In genomic region chr14:90506748-90507147, GRCh38 we compare ENCODE assay signal across 36 cellular contexts.
"Had no signal": no experiment of that assay in that cellular context is flagged by ENCODE, and none has a peak within 500 bp of the region (broad histone marks: within the 10 kb centered on the region; RNA-seq: fewer than 3 reads in every experiment).

No MANE protein-coding gene starts in this region.

- H3K4me1 Mint-ChIP-seq: activated CD4-positive, alpha-beta T cell treated with anti-CD3 and anti-CD28 coated beads for 36 hours; activated CD4-positive, alpha-beta T cell treated with anti-CD3 and anti-CD28 coated beads, Interleukin-2, amount 10 ng/mL, durations not matched to agents 24 days and 14 days; activated CD8-positive, alpha-beta memory T cell treated with anti-CD3 and anti-CD28 coated beads, Interleukin-2, amount 10 ng/mL, durations not matched to agents 7 days and 5 days; activated naive CD4-positive, alpha-beta T cell treated with anti-CD3 and anti-CD28 coated beads, Interleukin-2, amount 50 U/mL, for 24 hours had no signal

- H3K27me3 ChIP-seq: adrenal gland, body of pancreas, esophagus muscularis mucosa, gastrocnemius medialis had no signal

- H3K27ac ChIP-seq: adrenal gland, body of pancreas, esophagus muscularis mucosa, foreskin keratinocyte, gastrocnemius medialis had no signal

- ATAC-seq: activated CD4-positive, alpha-beta T cell treated with anti-CD3 and anti-CD28 coated beads for 36 hours; activated CD8-positive, alpha-beta memory T cell treated with anti-CD3 and anti-CD28 coated beads, Interleukin-2, amount 10 ng/mL, durations not matched to agents 7 days and 5 days; activated CD8-positive, alpha-beta T cell treated with anti-CD3 and anti-CD28 coated beads, Interleukin-2, amount 10 ng/mL, durations not matched to agents 7 days and 5 days; activated naive CD8-positive, alpha-beta T cell treated with anti-CD3 and anti-CD28 coated beads, Interleukin-2, amount 50 U/mL, for 24 hours; body of pancreas; effector memory CD8-positive, alpha-beta T cell; foreskin keratinocyte; gastrocnemius medialis; T-helper 17 cell had no signal

- H3K4me3 ChIP-seq: adrenal gland, body of pancreas, esophagus muscularis mucosa, gastrocnemius medialis had no signal

- FAIRE-seq: colon had no signal

- H3K4me3 Mint-ChIP-seq: activated CD4-positive, alpha-beta memory T cell treated with anti-CD3 and anti-CD28 coated beads for 36 hours; activated CD4-positive, alpha-beta T cell treated with anti-CD3 and anti-CD28 coated beads for 36 hours; activated CD4-positive, alpha-beta T cell treated with anti-CD3 and anti-CD28 coated beads, Interleukin-2, amount 10 ng/mL, durations not matched to agents 24 days and 14 days; activated CD8-positive, alpha-beta memory T cell treated with anti-CD3 and anti-CD28 coated beads, Interleukin-2, amount 10 ng/mL, durations not matched to agents 7 days and 5 days; activated CD8-positive, alpha-beta T cell treated with anti-CD3 and anti-CD28 coated beads, Interleukin-2, amount 10 ng/mL, durations not matched to agents 7 days and 5 days; activated naive CD4-positive, alpha-beta T cell treated with anti-CD3 and anti-CD28 coated beads for 36 hours; activated naive CD4-positive, alpha-beta T cell treated with anti-CD3 and anti-CD28 coated beads, Interleukin-2, amount 50 U/mL, for 24 hours; activated naive CD8-positive, alpha-beta T cell treated with anti-CD3 and anti-CD28 coated beads for 36 hours; activated naive CD8-positive, alpha-beta T cell treated with anti-CD3 and anti-CD28 coated beads, Interleukin-2, amount 50 U/mL, for 24 hours; activated T-helper 1 cell treated with anti-CD3 and anti-CD28 coated beads, Interleukin-12 subunit alpha, Interleukin-12 subunit beta, Interleukin-2, Interleukin-4 antibody, amounts not matched to agents 30 ng/mL and 10 ng/mL and 1 ng/mL, durations not matched to agents 14 hours and 24 hours and 36 hours; effector memory CD8-positive, alpha-beta T cell; T-helper 17 cell; T-helper 2 cell treated with Interferon-gamma antibody and Interleukin-4, amounts not matched to agents 5 μg/mL and 100 μg/mL, for 36 hours had no signal

- DNase-seq: activated CD4-positive, alpha-beta memory T cell treated with anti-CD3 and anti-CD28 coated beads for 36 hours; activated CD4-positive, alpha-beta T cell treated with anti-CD3 and anti-CD28 coated beads for 36 hours; activated CD4-positive, alpha-beta T cell treated with anti-CD3 and anti-CD28 coated beads, Interleukin-2, amount 10 ng/mL, durations not matched to agents 24 days and 14 days; activated CD4-positive, CD25-positive, alpha-beta regulatory T cell; activated CD4-positive, CD25-positive, alpha-beta regulatory T cell treated with anti-CD3 and anti-CD28 coated beads, Interleukin-2, amount 50 U/mL, for 72 hours; activated CD8-positive, alpha-beta memory T cell treated with anti-CD3 and anti-CD28 coated beads, Interleukin-2, amount 10 ng/mL, durations not matched to agents 7 days and 5 days; activated CD8-positive, alpha-beta memory T cell treated with anti-CD3 and anti-CD28 coated beads, Interleukin-2, amount 50 U/mL, for 4 hours; activated CD8-positive, alpha-beta T cell treated with anti-CD3 and anti-CD28 coated beads, Interleukin-2, amount 10 ng/mL, durations not matched to agents 7 days and 5 days; activated effector memory CD4-positive, alpha-beta T cell treated with anti-CD3 and anti-CD28 coated beads, Interleukin-2, amount 50 U/mL, for 16 hours; activated naive CD4-positive, alpha-beta T cell treated with anti-CD3 and anti-CD28 coated beads for 36 hours; activated naive CD8-positive, alpha-beta T cell treated with anti-CD3 and anti-CD28 coated beads for 36 hours; activated naive CD8-positive, alpha-beta T cell treated with anti-CD3 and anti-CD28 coated beads, Interleukin-2, amount 50 U/mL, for 24 hours; activated T-cell treated with anti-CD3 and anti-CD28 coated beads, Interleukin-2, amount 50 U/mL, for 1 hour; activated T-cell treated with anti-CD3 and anti-CD28 coated beads, Interleukin-2, amount 50 U/mL, for 48 hours; adrenal gland; amygdala; aorta; body of pancreas; caudate nucleus; cortex of kidney; dermis blood vessel endothelial cell; effector CD4-positive, alpha-beta T cell; effector memory CD8-positive, alpha-beta T cell; erythroblast; gastrocnemius medialis; glutamatergic neuron; T-helper 1 cell; T-helper 17 cell; T1000 had no signal

- H3K4me1 ChIP-seq: adrenal gland, foreskin keratinocyte, gastrocnemius medialis had no signal

- H3K9me3 ChIP-seq: adrenal gland, body of pancreas, esophagus muscularis mucosa, gastrocnemius medialis had no signal

- H3K27ac Mint-ChIP-seq: activated CD4-positive, alpha-beta memory T cell treated with anti-CD3 and anti-CD28 coated beads for 36 hours; activated CD4-positive, alpha-beta T cell treated with anti-CD3 and anti-CD28 coated beads for 36 hours; activated CD4-positive, alpha-beta T cell treated with anti-CD3 and anti-CD28 coated beads, Interleukin-2, amount 10 ng/mL, durations not matched to agents 24 days and 14 days; activated CD8-positive, alpha-beta memory T cell treated with anti-CD3 and anti-CD28 coated beads, Interleukin-2, amount 10 ng/mL, durations not matched to agents 7 days and 5 days; activated CD8-positive, alpha-beta T cell treated with anti-CD3 and anti-CD28 coated beads, Interleukin-2, amount 10 ng/mL, durations not matched to agents 7 days and 5 days; activated naive CD4-positive, alpha-beta T cell treated with anti-CD3 and anti-CD28 coated beads for 36 hours; activated naive CD8-positive, alpha-beta T cell treated with anti-CD3 and anti-CD28 coated beads for 36 hours; activated naive CD8-positive, alpha-beta T cell treated with anti-CD3 and anti-CD28 coated beads, Interleukin-2, amount 50 U/mL, for 24 hours; activated T-helper 1 cell treated with anti-CD3 and anti-CD28 coated beads, Interleukin-12 subunit alpha, Interleukin-12 subunit beta, Interleukin-2, Interleukin-4 antibody, amounts not matched to agents 30 ng/mL and 10 ng/mL and 1 ng/mL, durations not matched to agents 14 hours and 24 hours and 36 hours; activated T-helper 2 cell treated with anti-CD3 and anti-CD28 coated beads, Interferon-gamma antibody, Interleukin-2, Interleukin-4, amounts not matched to agents 10 μg/mL and 5 μg/mL and 100 μg/mL, durations not matched to agents 14 hours and 24 hours and 36 hours; effector memory CD8-positive, alpha-beta T cell; T-helper 17 cell; T-helper 2 cell treated with Interferon-gamma antibody and Interleukin-4, amounts not matched to agents 5 μg/mL and 100 μg/mL, for 36 hours had no signal

- H3K9me3 Mint-ChIP-seq: activated CD4-positive, alpha-beta memory T cell treated with anti-CD3 and anti-CD28 coated beads for 36 hours; activated CD4-positive, alpha-beta T cell treated with anti-CD3 and anti-CD28 coated beads, Interleukin-2, amount 10 ng/mL, durations not matched to agents 24 days and 14 days; activated naive CD4-positive, alpha-beta T cell treated with anti-CD3 and anti-CD28 coated beads for 36 hours; activated naive CD4-positive, alpha-beta T cell treated with anti-CD3 and anti-CD28 coated beads, Interleukin-2, amount 50 U/mL, for 24 hours; activated naive CD8-positive, alpha-beta T cell treated with anti-CD3 and anti-CD28 coated beads for 36 hours; activated naive CD8-positive, alpha-beta T cell treated with anti-CD3 and anti-CD28 coated beads, Interleukin-2, amount 50 U/mL, for 24 hours; activated T-helper 1 cell treated with anti-CD3 and anti-CD28 coated beads, Interleukin-12 subunit alpha, Interleukin-12 subunit beta, Interleukin-2, Interleukin-4 antibody, amounts not matched to agents 30 ng/mL and 10 ng/mL and 1 ng/mL, durations not matched to agents 14 hours and 24 hours and 36 hours; activated T-helper 2 cell treated with anti-CD3 and anti-CD28 coated beads, Interferon-gamma antibody, Interleukin-2, Interleukin-4, amounts not matched to agents 10 μg/mL and 5 μg/mL and 100 μg/mL, durations not matched to agents 14 hours and 24 hours and 36 hours; effector memory CD8-positive, alpha-beta T cell; T-helper 2 cell treated with Interferon-gamma antibody and Interleukin-4, amounts not matched to agents 5 μg/mL and 100 μg/mL, for 36 hours had no signal

- H3K36me3 Mint-ChIP-seq: activated CD4-positive, alpha-beta memory T cell treated with anti-CD3 and anti-CD28 coated beads for 36 hours; activated CD8-positive, alpha-beta memory T cell treated with anti-CD3 and anti-CD28 coated beads, Interleukin-2, amount 10 ng/mL, durations not matched to agents 7 days and 5 days; activated naive CD4-positive, alpha-beta T cell treated with anti-CD3 and anti-CD28 coated beads, Interleukin-2, amount 50 U/mL, for 24 hours; activated naive CD8-positive, alpha-beta T cell treated with anti-CD3 and anti-CD28 coated beads for 36 hours had no signal

- H3K36me3 ChIP-seq: adrenal gland, esophagus muscularis mucosa, gastrocnemius medialis had no signal
